In genomic region chr17:3003401-3004149, GRCh38 we compare ENCODE assay signal across 8 cellular contexts. TPM values are rescaled to one million over a fixed set of nuclear protein-coding genes. Genes with fewer than 3 reads are reported as not detected.
DNase-seq lines count a peak whose midpoint lies in the region; ATAC-seq and TF ChIP-seq lines count a peak whose summit lies in the region.

No MANE protein-coding gene starts in this region.

- H3K36me3 Mint-ChIP-seq in effector memory CD8-positive, alpha-beta T cell (ENCODE audit: insufficient read depth), result peaks cover 56% of the 10 kb centered on the region
- H3K36me3 Mint-ChIP-seq in osteocyte (ENCODE audit: unreplicated experiment) (no peaks in the 10 kb centered on the region), progenitor cell of endocrine pancreas (ENCODE audit: insufficient read depth) (peaks cover 10% of the 10 kb centered on the region)

- no peaks in the 10 kb centered on the region for H3K27me3 Mint-ChIP-seq in effector memory CD8-positive, alpha-beta T cell
- H3K27me3 Mint-ChIP-seq in osteocyte (ENCODE audit: unreplicated experiment) (no peaks in the 10 kb centered on the region), progenitor cell of endocrine pancreas (no peaks in the 10 kb centered on the region)

- H3K4me3 Mint-ChIP-seq in effector memory CD8-positive, alpha-beta T cell, result peak overlapping the region in 1 of 2 donors; percentile 27
- H3K4me3 Mint-ChIP-seq in osteocyte (ENCODE audit: unreplicated experiment) (no peak overlapping the region), progenitor cell of endocrine pancreas (ENCODE audit: low read depth) (no peak overlapping the region)

- peaks cover 3 to 13% of the 10 kb centered on the region in 2 donors for H3K4me1 Mint-ChIP-seq in effector memory CD8-positive, alpha-beta T cell (ENCODE audit: low read depth in 2 of 2)
- H3K4me1 Mint-ChIP-seq in osteocyte (ENCODE audit: unreplicated experiment) (peaks cover 34% of the 10 kb centered on the region), progenitor cell of endocrine pancreas (ENCODE audit: low read depth) (no peaks in the 10 kb centered on the region)

- peak; percentile 27 for DNase-seq in GM10266 (ENCODE audit: extremely low spot score)
- peak; percentile 79 for DNase-seq in NAMALWA (ENCODE audit: low spot score)
- no peak for DNase-seq in effector memory CD8-positive, alpha-beta T cell
- no peak for DNase-seq in osteocyte (ENCODE audit: extremely low spot score, unreplicated experiment)
- DNase-seq in progenitor cell of endocrine pancreas (ENCODE audit: low spot score, unreplicated experiment), result no peak

- no peaks in the 10 kb centered on the region for H3K9me3 Mint-ChIP-seq in effector memory CD8-positive, alpha-beta T cell
- H3K9me3 Mint-ChIP-seq in osteocyte (ENCODE audit: unreplicated experiment), result no peaks in the 10 kb centered on the region
- no peaks in the 10 kb centered on the region for H3K9me3 Mint-ChIP-seq in progenitor cell of endocrine pancreas (ENCODE audit: low read depth)

- TF ChIP-seq CTCF in GM10266 (IDR thresholded peaks at IDR 0.05; ENCODE audit: control insufficient read depth, insufficient read depth, low read depth, missing control alignments), result no peak
- no peak for TF ChIP-seq CTCF in osteocyte (IDR thresholded peaks at IDR 0.05)
- TF ChIP-seq CTCF in progenitor cell of endocrine pancreas (IDR thresholded peaks at IDR 0.05; ENCODE audit: unreplicated experiment), result no peak

- ATAC-seq in effector memory CD8-positive, alpha-beta T cell (replicated peaks), result no peak
- ATAC-seq in GM18870 (IDR thresholded peaks at IDR 0.05; ENCODE audit: unreplicated experiment), result no peak
- ATAC-seq in HG03342 (IDR thresholded peaks at IDR 0.05; ENCODE audit: unreplicated experiment), result no peak
- ATAC-seq in GM19467 (IDR thresholded peaks at IDR 0.05; ENCODE audit: unreplicated experiment), result no peak

- peak overlapping the region; percentile 46 to 73 for H3K27ac Mint-ChIP-seq in effector memory CD8-positive, alpha-beta T cell
- H3K27ac Mint-ChIP-seq in osteocyte (ENCODE audit: unreplicated experiment) (peak overlapping the region; percentile 79), progenitor cell of endocrine pancreas (no peak overlapping the region)

RNA-seq across cellular contexts. Expression of gene OR1D5, which starts 59.8 kb away (rescaled TPM):
- total RNA-seq in osteocyte (not detected in 2 replicates), progenitor cell of endocrine pancreas (not detected in 2 replicates)

Comparison
In these comparisons a context has a peak if more than half of its experiments do, and no peak if none do; other contexts are left out.
1. DNase-seq: peak in GM10266 (single experiment) and NAMALWA (single experiment); none in effector memory CD8-positive, alpha-beta T cell (0 of 3), osteocyte (single experiment) and progenitor cell of endocrine pancreas (single experiment).